Comparison of ENCODE assay signal across 15 cellular contexts in the genomic region with DNA sequence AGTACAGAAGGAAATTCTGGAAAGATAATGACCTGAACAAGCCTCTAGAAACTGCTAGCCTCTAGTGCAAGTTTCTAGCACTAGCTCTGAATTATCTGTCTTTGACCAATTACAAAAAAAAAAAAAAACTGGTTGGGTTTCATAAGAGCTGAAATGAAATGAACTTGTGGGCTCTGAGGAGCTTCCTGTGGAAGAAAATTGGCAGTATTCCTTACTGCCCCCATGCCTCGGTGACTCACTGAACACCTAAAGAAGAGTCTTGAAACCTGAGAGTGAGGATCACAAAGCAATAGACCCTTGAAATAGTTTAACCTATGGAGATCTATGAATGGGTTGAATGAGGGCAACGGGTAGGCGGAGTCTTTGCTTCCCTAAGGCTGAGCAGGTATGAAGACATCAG.
"Had no signal": no experiment of that assay in that cellular context is flagged by ENCODE, and none has a peak within 500 bp of the region (broad histone marks: within the 10 kb centered on the region; RNA-seq: fewer than 3 reads in every experiment).

No MANE protein-coding gene starts in this region.

- H3K4me1 Mint-ChIP-seq: activated B cell treated with CpG ODN at 0.5 μM for 24 hours; activated CD4-positive, alpha-beta T cell treated with anti-CD3 and anti-CD28 coated beads, Interleukin-2, amount 10 ng/mL, durations not matched to agents 7 days and 5 days; activated naive CD8-positive, alpha-beta T cell treated with anti-CD3 and anti-CD28 coated beads, Interleukin-2, amount 10 ng/mL, durations not matched to agents 7 days and 5 days had no signal

- H3K9me3 ChIP-seq: neutrophil, thoracic aorta had no signal

- H3K36me3 Mint-ChIP-seq: activated naive CD8-positive, alpha-beta T cell treated with anti-CD3 and anti-CD28 coated beads, Interleukin-2, amount 10 ng/mL, durations not matched to agents 7 days and 5 days; natural killer cell had no signal

- H3K4me1 ChIP-seq: parathyroid adenoma had no signal

- H3K4me3 ChIP-seq: cardiac muscle cell, thoracic aorta had no signal

- DNase-seq: activated B cell treated with CpG ODN at 0.5 μM for 24 hours; activated CD4-positive, alpha-beta T cell treated with anti-CD3 and anti-CD28 coated beads, Interleukin-2, amount 10 ng/mL, durations not matched to agents 7 days and 5 days; activated CD8-positive, alpha-beta memory T cell treated with anti-CD3 and anti-CD28 coated beads for 24 hours; activated naive CD4-positive, alpha-beta T cell; activated naive CD8-positive, alpha-beta T cell treated with anti-CD3 and anti-CD28 coated beads, Interleukin-2, amount 10 ng/mL, durations not matched to agents 7 days and 5 days; hypothalamus; left ventricle myocardium superior; mesendoderm; natural killer cell; stimulated activated CD4-positive, alpha-beta T cell treated with anti-CD3 and anti-CD28 coated beads, Interleukin-1b, Interleukin-23, amount 100 ng/mL, for 48 hours had no signal

- H3K4me3 Mint-ChIP-seq: activated B cell treated with CpG ODN at 0.5 μM for 24 hours; activated CD4-positive, alpha-beta T cell treated with anti-CD3 and anti-CD28 coated beads, Interleukin-2, amount 10 ng/mL, durations not matched to agents 7 days and 5 days; activated naive CD8-positive, alpha-beta T cell treated with anti-CD3 and anti-CD28 coated beads, Interleukin-2, amount 10 ng/mL, durations not matched to agents 7 days and 5 days; natural killer cell had no signal

- H3K27me3 ChIP-seq: cardiac muscle cell, neutrophil had no signal

- H3K9me3 Mint-ChIP-seq: activated B cell treated with CpG ODN at 0.5 μM for 24 hours; activated CD4-positive, alpha-beta T cell treated with anti-CD3 and anti-CD28 coated beads, Interleukin-2, amount 10 ng/mL, durations not matched to agents 7 days and 5 days; activated naive CD8-positive, alpha-beta T cell treated with anti-CD3 and anti-CD28 coated beads, Interleukin-2, amount 10 ng/mL, durations not matched to agents 7 days and 5 days; natural killer cell had no signal

- H2AFZ ChIP-seq: parathyroid adenoma had no signal

- FAIRE-seq: TTC549 had no signal

- ATAC-seq: left ventricle myocardium superior, natural killer cell had no signal

- H3K9ac ChIP-seq: parathyroid adenoma had no signal

- H3K27ac Mint-ChIP-seq: activated B cell treated with CpG ODN at 0.5 μM for 24 hours; activated CD4-positive, alpha-beta T cell treated with anti-CD3 and anti-CD28 coated beads, Interleukin-2, amount 10 ng/mL, durations not matched to agents 7 days and 5 days; activated naive CD8-positive, alpha-beta T cell treated with anti-CD3 and anti-CD28 coated beads, Interleukin-2, amount 10 ng/mL, durations not matched to agents 7 days and 5 days; natural killer cell had no signal

- H3K36me3 ChIP-seq: cardiac muscle cell, neutrophil, thoracic aorta had no signal

- H3K27ac ChIP-seq: cardiac muscle cell, neutrophil, parathyroid adenoma, thoracic aorta had no signal
